7 cellular contexts compared by ENCODE assay signal in genomic region chr20:52133714-52134113, GRCh38. TPM values are rescaled to one million over a fixed set of nuclear protein-coding genes. Genes with fewer than 3 reads are reported as not detected.
DNase-seq lines count a peak whose midpoint lies in the region; ATAC-seq and TF ChIP-seq lines count a peak whose summit lies in the region.
"Not testable (repeated sequence)": the region's sequence is repeated elsewhere in the genome, so short reads cannot be mapped to it uniquely, and the experiment has no call there.

No MANE protein-coding gene starts in this region.

- H3K9me3 Mint-ChIP-seq in osteocyte (ENCODE audit: unreplicated experiment): peaks cover 17% of the 10 kb centered on the region

- not testable (repeated sequence) for H3K4me1 Mint-ChIP-seq in osteocyte (ENCODE audit: unreplicated experiment)

- not testable (repeated sequence) for H3K27ac Mint-ChIP-seq in osteocyte (ENCODE audit: unreplicated experiment)

- TF ChIP-seq CTCF in GM12865 (IDR thresholded peaks at IDR 0.05; ENCODE audit: insufficient read depth, low read depth, low read length, missing control alignments); foreskin keratinocyte (conservative IDR thresholded peaks at IDR 0.05); osteocyte (IDR thresholded peaks at IDR 0.05): not testable (repeated sequence)

- not testable (repeated sequence) for H3K4me1 ChIP-seq in foreskin keratinocyte

- peak; percentile 45 for ATAC-seq in foreskin keratinocyte

- not testable (repeated sequence) for H3K4me3 Mint-ChIP-seq in osteocyte (ENCODE audit: unreplicated experiment)

- not testable (repeated sequence) for H3K27ac ChIP-seq in foreskin keratinocyte

- peak; percentile 54 for DNase-seq in Daoy (ENCODE audit: low read depth)
- DNase-seq in GM12865 (ENCODE audit: low read depth): peak; percentile 15
- peak; percentile 5 for DNase-seq in HT1080 (ENCODE audit: low read depth)
- DNase-seq in RPMI7951 (ENCODE audit: low read depth): peak; percentile 32
- peak; percentile 13 for DNase-seq in amniotic epithelial cell (ENCODE audit: low read depth)
- DNase-seq in foreskin keratinocyte: not testable (repeated sequence)
- DNase-seq in osteocyte (ENCODE audit: extremely low spot score, unreplicated experiment): peak; percentile 44

- H3K36me3 Mint-ChIP-seq in osteocyte (ENCODE audit: unreplicated experiment): not testable (repeated sequence)

- H3K27me3 Mint-ChIP-seq in osteocyte (ENCODE audit: unreplicated experiment): not testable (repeated sequence)

- not testable (repeated sequence) for H3K27me3 ChIP-seq in foreskin keratinocyte

- H3K4me3 ChIP-seq in GM12865 (ENCODE audit: low read depth, low read length): not testable (repeated sequence)

RNA-seq across cellular contexts. Expression of gene ZFP64, which starts 57.9 kb away (rescaled TPM):
- 17.8 and 31.9 TPM in 2 replicates for total RNA-seq in Daoy (2014; rRNA removed; shearing (Covaris generic))
- 11.2 and 14.6 TPM in 2 replicates for total RNA-seq in HT1080 (2014; rRNA removed; shearing (Covaris generic))
- polyA plus RNA-seq in HT1080 (2015; cell fraction: cytosol; rRNA removed): 25.9 and 30.6 TPM in 2 replicates
- 18.9 and 19.1 TPM in 2 replicates for polyA plus RNA-seq in HT1080 (2015; cell fraction: nucleus; rRNA removed)
- total RNA-seq in RPMI7951 (2014; rRNA removed; shearing (Covaris generic)): 17.2 and 19.1 TPM in 2 replicates
- total RNA-seq in foreskin keratinocyte: 39.6 and 44.8 TPM in 2 replicates
- polyA plus RNA-seq in foreskin keratinocyte: 26.0 and 29.7 TPM in 2 replicates
- 18.5 and 21.0 TPM in 2 replicates for total RNA-seq in osteocyte
